11 cellular contexts compared by ENCODE assay signal in the genomic region with DNA sequence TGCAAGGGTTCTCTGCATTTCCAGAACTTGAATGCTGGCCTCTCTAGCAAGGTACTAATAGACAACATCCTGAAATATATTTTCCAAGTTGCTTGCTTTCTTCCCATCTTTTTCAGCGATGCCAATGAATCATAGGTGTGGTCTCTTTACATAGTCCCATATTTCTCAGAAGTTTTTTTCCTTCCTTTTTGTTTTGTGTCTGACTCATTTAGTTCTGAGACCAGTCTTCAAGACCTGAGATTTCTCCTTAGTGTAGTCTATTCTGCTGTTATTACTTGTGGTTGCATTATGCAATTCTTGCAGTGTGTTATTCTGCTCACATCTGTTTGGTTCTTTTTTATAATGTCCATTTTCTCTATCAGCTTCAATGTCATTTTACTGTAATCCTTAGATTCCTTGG.
"Had no signal": no experiment of that assay in that cellular context is flagged by ENCODE, and none has a peak within 500 bp of the region (broad histone marks: within the 10 kb centered on the region; RNA-seq: fewer than 3 reads in every experiment).

No MANE protein-coding gene starts in this region.

- ATAC-seq: activated CD4-positive, CD25-positive, alpha-beta regulatory T cell treated with anti-CD3 and anti-CD28 coated beads, Interleukin-2, amount 50 U/mL, for 24 hours; activated CD8-positive, alpha-beta T cell treated with anti-CD3 and anti-CD28 coated beads, Interleukin-2, amount 10 ng/mL, durations not matched to agents 7 days and 5 days; activated T-cell treated with anti-CD3 and anti-CD28 coated beads, Interleukin-2, amount 50 U/mL, for 4 hours had no signal

- H3K4me3 ChIP-seq: esophagus muscularis mucosa, lung, sigmoid colon, thoracic aorta, upper lobe of left lung had no signal

- DNase-seq: activated CD8-positive, alpha-beta T cell treated with anti-CD3 and anti-CD28 coated beads, Interleukin-2, amount 10 ng/mL, durations not matched to agents 7 days and 5 days; activated T-cell treated with anti-CD3 and anti-CD28 coated beads, Interleukin-2, amount 50 U/mL, for 4 hours; effector CD8-positive, alpha-beta T cell; occipital lobe; posterior cingulate gyrus; sigmoid colon; upper lobe of left lung had no signal
